6 cellular contexts compared by ENCODE assay signal in genomic region chr17:4988168-4988567, GRCh38. TPM values are rescaled to one million over a fixed set of nuclear protein-coding genes. Genes with fewer than 3 reads are reported as not detected.
DNase-seq lines count a peak whose midpoint lies in the region; ATAC-seq and TF ChIP-seq lines count a peak whose summit lies in the region.

No MANE protein-coding gene starts in this region.

- peaks cover 0 to 25% (median 14%) of the 10 kb centered on the region in 4 donors for H3K4me1 ChIP-seq in Peyer's patch

- POLR2A ChIA-PET in AG04449 (lab: Yijun Ruan, JAX) = interaction anchor here (0.6 to 2.8 kb wide), 8 partner anchors 10 to 71 kb away, joined by 3 to 14 read pairs (median 5); partner anchors contain the start of genes INCA1, KIF1C, PFN1 and RNF167

- peaks cover 0 to 10% (median 0%) of the 10 kb centered on the region in 3 donors for H3K36me3 ChIP-seq in Peyer's patch

- TF ChIP-seq POLR2A in Peyer's patch (IDR thresholded peaks at IDR 0.05) = no peak

- no peaks in the 10 kb centered on the region for H3K27me3 ChIP-seq in Peyer's patch

- DNase-seq in AG04449 (ENCODE audit: low read depth, low spot score) (no peak), Peyer's patch (no peak), EL (no peak)
- DNase-seq in stimulated activated CD4-positive, alpha-beta T cell treated with anti-CD3 and anti-CD28 coated beads, Interleukin-2, amount 100 ng/mL, for 24 hours = no peak

- no peaks in the 10 kb centered on the region for H3K9me3 ChIP-seq in Peyer's patch

- peak overlapping the region; percentile 90 to 98 (median 93) for H3K27ac ChIP-seq in Peyer's patch

- ATAC-seq in GM19023 (IDR thresholded peaks at IDR 0.05; ENCODE audit: unreplicated experiment) = no peak

- CTCF ChIA-PET in AG04449 (lab: Yijun Ruan, JAX) = interaction anchor here (0.7 to 8.0 kb wide), 14 partner anchors 9 to 79 kb away, joined by 3 to 76 read pairs (median 4); partner anchors contain the start of genes INCA1, KIF1C, PFN1 and SPAG7

- peak overlapping the region; percentile 81 for H3K4me3 ChIP-seq in AG04449 (ENCODE audit: low read depth, low read length)
- peak overlapping the region; percentile 76 to 97 (median 89) for H3K4me3 ChIP-seq in Peyer's patch
- peak overlapping the region; percentile 44 for H3K4me3 ChIP-seq in iPS-11a (ENCODE audit: low read depth, low read length)

- TF ChIP-seq CTCF in AG04449 (IDR thresholded peaks at IDR 0.05; ENCODE audit: insufficient read depth, low read length, missing control alignments) (no peak), Peyer's patch (IDR thresholded peaks at IDR 0.05) (no peak)

RNA-seq across cellular contexts. Expression of gene CAMTA2, which starts 0.7 kb away (rescaled TPM):
- 100 to 1,000 TPM in 1 of 4 donors, 10 to 100 TPM in 3; 42.4 to 124 (median 88.7) TPM for total RNA-seq in Peyer's patch

RNA-seq across cellular contexts. Expression of gene INCA1, which starts 9.2 kb away (rescaled TPM):
- total RNA-seq in Peyer's patch = 1 to 10 TPM in 1 of 4 donors, not detected in 3; 2.4 TPM

RNA-seq across cellular contexts. Expression of gene KIF1C, which starts 9.6 kb away (rescaled TPM):
- 100 to 1,000 TPM in 3 of 4 donors, 10 to 100 TPM in 1; 91.4 to 141 (median 116) TPM for total RNA-seq in Peyer's patch

RNA-seq across cellular contexts. Expression of gene SPAG7, which starts 20.6 kb away (rescaled TPM):
- 10 to 100 TPM; 34.2 to 85.0 (median 48.9) TPM for total RNA-seq in Peyer's patch

RNA-seq across cellular contexts. Expression of gene ENO3, which starts 37.2 kb away (rescaled TPM):
- total RNA-seq in Peyer's patch = 10 to 100 TPM in 3 of 4 donors, 1 to 10 TPM in 1; 7.4 to 27.7 (median 20.6) TPM
